ENCODE assay signal across 29 cellular contexts in the genomic region with DNA sequence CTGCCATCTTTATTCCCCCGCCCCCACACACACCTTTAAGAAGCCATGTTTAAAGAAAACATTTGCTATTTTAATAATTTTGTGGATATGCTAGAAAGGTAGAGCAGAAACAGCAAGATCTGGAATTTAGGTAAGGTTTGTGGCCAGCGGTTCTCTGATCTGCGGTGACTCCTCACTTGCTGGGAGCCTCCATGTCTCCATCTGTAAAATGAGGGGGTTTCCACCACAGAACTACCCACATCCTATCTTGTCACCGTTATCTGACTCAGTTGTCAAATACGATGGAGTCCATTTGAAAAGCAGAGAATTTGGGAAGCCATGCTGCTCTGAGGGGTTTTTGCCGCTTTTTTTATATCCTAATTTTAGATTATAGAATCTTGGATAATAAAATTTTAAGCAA. TPM values are rescaled to one million over a fixed set of nuclear protein-coding genes. Genes with fewer than 3 reads are reported as not detected.
DNase-seq lines count a peak whose midpoint lies in the region; ATAC-seq, FAIRE-seq and TF ChIP-seq lines count a peak whose summit lies in the region.
"Had no signal": no experiment of that assay in that cellular context is flagged by ENCODE, and none has a peak within 500 bp of the region (broad histone marks: within the 10 kb centered on the region; RNA-seq: fewer than 3 reads in every experiment).

No MANE protein-coding gene starts in this region.

- peaks cover 4% of the 10 kb centered on the region for H3K9me3 Mint-ChIP-seq in activated naive CD8-positive, alpha-beta T cell treated with anti-CD3 and anti-CD28 coated beads for 36 hours
- H3K9me3 Mint-ChIP-seq: activated CD4-positive, alpha-beta T cell treated with anti-CD3 and anti-CD28 coated beads, Interleukin-2, amount 10 ng/mL, durations not matched to agents 7 days and 5 days had no signal

- H3K4me2 ChIP-seq in IMR-90 (ENCODE audit: low read depth, low read length) (no peak overlapping the region), endothelial cell of umbilical vein (ENCODE audit: insufficient read depth, low read length) (no peak overlapping the region)

- H3K36me3 Mint-ChIP-seq in activated naive CD8-positive, alpha-beta T cell treated with anti-CD3 and anti-CD28 coated beads for 36 hours, result peaks cover 1% of the 10 kb centered on the region
- H3K36me3 Mint-ChIP-seq: CD8-positive, alpha-beta T cell had no signal

- H2BK120ac ChIP-seq in IMR-90 (ENCODE audit: low read depth, low read length), result peak overlapping the region; percentile 85

- peak overlapping the region; percentile 80 for H3K18ac ChIP-seq in IMR-90 (ENCODE audit: low read depth, low read length)

- TF ChIP-seq POLR2A in IMR-90 (IDR thresholded peaks at IDR 0.05; ENCODE audit: low read depth, low read length) (no peak), endothelial cell of umbilical vein (IDR thresholded peaks at IDR 0.05; ENCODE audit: low read depth, low read length) (no peak)

- no peak for TF ChIP-seq RAD21 in IMR-90 (IDR thresholded peaks at IDR 0.05; ENCODE audit: low read length)

- POLR2A ChIA-PET in IMR-90 (lab: Charles Lee; ENCODE audit: unreplicated experiment) (no interaction called here), endothelial cell of umbilical vein (lab: Charles Lee) (no interaction called here)

- H3K4me3 ChIP-seq in IMR-90 (ENCODE audit: insufficient read depth, low read depth, low read length) (no peak overlapping the region), endothelial cell of umbilical vein (replicated peaks in 1 of 3; ENCODE audit: insufficient read depth in 1 of 3, low read depth in 1 of 3, low read length in 3 of 3) (no peak overlapping the region)
- H3K4me3 ChIP-seq: cardiac muscle cell, esophagus squamous epithelium, left ventricle myocardium inferior, SK-N-MC had no signal

- H4K91ac ChIP-seq in IMR-90 (ENCODE audit: insufficient read depth, low read depth, low read length), result peak overlapping the region; percentile 83

- H3K4me1 ChIP-seq in IMR-90 (ENCODE audit: control insufficient read depth, insufficient read depth, low read length), result peaks cover 14% of the 10 kb centered on the region; the same call in 1 of the 2 replicates
- H3K4me1 ChIP-seq in endothelial cell of umbilical vein (ENCODE audit: control insufficient read depth, extremely low read depth, insufficient read depth, low read length), result no peaks in the 10 kb centered on the region
- H3K4me1 ChIP-seq: left ventricle myocardium inferior, parathyroid adenoma had no signal

- peak overlapping the region; percentile 45 to 68 for H4K8ac ChIP-seq in IMR-90 (ENCODE audit: low read depth in 2 of 2, low read length in 2 of 2)

- BruUV-seq in IMR-90 (replicated peaks; lab: Mats Ljungman, UMichigan), result no TSS peak
- BruUV-seq in endothelial cell of umbilical vein (replicated peaks; lab: Mats Ljungman, UMichigan), result no TSS peak

- H3K9me1 ChIP-seq in IMR-90 (ENCODE audit: insufficient read depth, low read length) (no peaks in the 10 kb centered on the region), endothelial cell of umbilical vein (replicated peaks; ENCODE audit: control insufficient read depth, extremely low read depth, insufficient read depth, low read length) (no peaks in the 10 kb centered on the region)

- H3K14ac ChIP-seq in IMR-90 (replicated peaks; ENCODE audit: low read depth, low read length), result peak overlapping the region; percentile 8; the same call in 1 of the 2 replicates

- no peaks in the 10 kb centered on the region for H3K27me3 Mint-ChIP-seq in activated naive CD8-positive, alpha-beta T cell treated with anti-CD3 and anti-CD28 coated beads for 36 hours
- H3K27me3 Mint-ChIP-seq: activated CD4-positive, alpha-beta T cell treated with anti-CD3 and anti-CD28 coated beads, Interleukin-2, amount 10 ng/mL, durations not matched to agents 7 days and 5 days; stimulated activated naive CD8-positive, alpha-beta T cell treated with anti-CD3 and anti-CD28 coated beads, Interleukin-15, Interleukin-2, amounts not matched to agents 100 ng/mL and 50 ng/mL, for 24 hours had no signal

- H3K27ac ChIP-seq in IMR-90 (ENCODE audit: insufficient read depth, low read length) (peak overlapping the region; percentile 78; the same call in 1 of the 2 replicates), endothelial cell of umbilical vein (ENCODE audit: insufficient read depth, low read depth, low read length) (no peak overlapping the region)
- H3K27ac ChIP-seq: cardiac muscle cell, esophagus squamous epithelium, left ventricle myocardium inferior, parathyroid adenoma, RWPE1, SK-N-MC, VCaP had no signal

- intact Hi-C loops in IMR-90 (cut with micrococcal nuclease) (no loop called here), endothelial cell of umbilical vein (cut with micrococcal nuclease) (no loop called here)

- no peaks in the 10 kb centered on the region for H3K79me1 ChIP-seq in IMR-90 (ENCODE audit: low read depth in 1 of 2, low read length in 2 of 2)

- no peaks in the 10 kb centered on the region for H3K4me1 Mint-ChIP-seq in activated naive CD8-positive, alpha-beta T cell treated with anti-CD3 and anti-CD28 coated beads for 36 hours
- H3K4me1 Mint-ChIP-seq: activated CD4-positive, alpha-beta T cell treated with anti-CD3 and anti-CD28 coated beads, Interleukin-2, amount 10 ng/mL, durations not matched to agents 7 days and 5 days; nephron had no signal

- peak overlapping the region; percentile 6 for H2BK5ac ChIP-seq in IMR-90 (ENCODE audit: low read depth, low read length, poor library complexity, severe bottlenecking)

- CTCF ChIA-PET in IMR-90 (lab: Yijun Ruan, JAX), result interaction anchor here (0.6 to 1.0 kb wide), 2 partner anchors 10 to 51 kb away, joined by 3 to 6 read pairs; no protein-coding TSS in a partner anchor
- CTCF ChIA-PET in endothelial cell of umbilical vein (lab: Charles Lee), result interaction anchor here (0.7 to 1.3 kb wide), 2 partner anchors 36 to 480 kb away, joined by 3 read pairs; no protein-coding TSS in a partner anchor

- peak overlapping the region; percentile 84 for H3K4ac ChIP-seq in IMR-90 (ENCODE audit: low read depth, low read length)

- peaks cover 4% of the 10 kb centered on the region; the same call in 1 of the 2 replicates for H3K9me3 ChIP-seq in IMR-90 (ENCODE audit: control insufficient read depth, insufficient read depth, low read length)
- H3K9me3 ChIP-seq in endothelial cell of umbilical vein (replicated peaks; ENCODE audit: control insufficient read depth, insufficient read depth, low read length), result no peaks in the 10 kb centered on the region

- no peak for DNase-seq in IMR-90
- DNase-seq in endothelial cell of umbilical vein (ENCODE audit: low read depth, low spot score), result no peak
- no peak for DNase-seq in NCI-H128 (lab: John Stamatoyannopoulos, UW; ENCODE audit: unreplicated experiment)
- no peak for DNase-seq in activated gamma-delta T cell (lab: John Stamatoyannopoulos, UW)
- DNase-seq in activated naive CD8-positive, alpha-beta T cell treated with anti-CD3 and anti-CD28 coated beads for 36 hours, result no peak
- DNase-seq: activated CD4-positive, alpha-beta T cell treated with anti-CD3 and anti-CD28 coated beads, Interleukin-2, amount 10 ng/mL, durations not matched to agents 7 days and 5 days; activated naive CD4-positive, alpha-beta T cell treated with anti-CD3 and anti-CD28 coated beads for 36 hours; activated T-cell treated with anti-CD3 and anti-CD28 coated beads, Interleukin-2, amount 50 U/mL, for 48 hours; amygdala; CD8-positive, alpha-beta T cell; cortex of kidney; endodermal cell; esophagus squamous epithelium; Kasumi-1; left ventricle myocardium inferior; NCI-H2227 treated with DMSO at 0.1 percent for 48 hours; NCI-H69; right cardiac atrium; T-helper 2 cell had no signal

- H2AK9ac ChIP-seq in IMR-90 (replicated peaks; ENCODE audit: low read depth, low read length, poor library complexity), result no peak overlapping the region

- H3K79me2 ChIP-seq in endothelial cell of umbilical vein (ENCODE audit: control insufficient read depth, insufficient read depth, low read length), result no peaks in the 10 kb centered on the region
- H3K79me2 ChIP-seq: parathyroid adenoma had no signal

- WGBS in IMR-90 (ENCODE audit: extremely low coverage in 2 of 2, insufficient read length in 1 of 2), 2 experiments, result no CpG with 5 or more reads among the region's 6 CpGs

- H3K56ac ChIP-seq in IMR-90 (ENCODE audit: extremely low read depth, insufficient read depth, low read length), result 0 out of 2 replicates have a peak overlapping the region, but pooled peaks have one; percentile 13

- H2AFZ ChIP-seq in IMR-90 (replicated peaks; ENCODE audit: low read length, poor library complexity) (no peak overlapping the region), endothelial cell of umbilical vein (ENCODE audit: low read depth, low read length) (no peak overlapping the region)
- H2AFZ ChIP-seq: parathyroid adenoma had no signal

- H3K9ac ChIP-seq in IMR-90 (ENCODE audit: low read depth, low read length) (no peak overlapping the region; the same call in 1 of the 2 replicates), endothelial cell of umbilical vein (replicated peaks; ENCODE audit: extremely low read depth, insufficient read depth, low read length) (no peak overlapping the region)
- H3K9ac ChIP-seq: parathyroid adenoma had no signal

- dilution Hi-C loops in IMR-90 (cut with HindIII; ENCODE audit: low sequenced_read_pairs, unreplicated experiment), result no loop called here
- dilution Hi-C loops in endothelial cell of umbilical vein (cut with MboI; ENCODE audit: extremely low pct_ligation_motif_present, low sequenced_read_pairs), result no loop called here

- H3K4me3 Mint-ChIP-seq in activated naive CD8-positive, alpha-beta T cell treated with anti-CD3 and anti-CD28 coated beads for 36 hours, result no peak overlapping the region
- H3K4me3 Mint-ChIP-seq: activated CD4-positive, alpha-beta T cell treated with anti-CD3 and anti-CD28 coated beads, Interleukin-2, amount 10 ng/mL, durations not matched to agents 7 days and 5 days; activated naive CD4-positive, alpha-beta T cell treated with anti-CD3 and anti-CD28 coated beads for 36 hours; CD8-positive, alpha-beta T cell; endodermal cell; nephron; stimulated activated naive CD8-positive, alpha-beta T cell treated with anti-CD3 and anti-CD28 coated beads, Interleukin-15, Interleukin-2, amounts not matched to agents 100 ng/mL and 50 ng/mL, for 24 hours had no signal

- no peak for TF ChIP-seq CTCF in IMR-90 (conservative IDR thresholded peaks at IDR 0.05; ENCODE audit: low read depth, low read length)
- TF ChIP-seq CTCF in endothelial cell of umbilical vein (IDR thresholded peaks at IDR 0.05; ENCODE audit: extremely low read depth in 1 of 2, insufficient read depth in 1 of 2, low read depth in 1 of 2, low read length in 2 of 2), result no peak

- peak overlapping the region; percentile 52; the same call in 1 of the 2 replicates for H3K23ac ChIP-seq in IMR-90 (ENCODE audit: low read depth, low read length)

- H2AK5ac ChIP-seq in IMR-90 (ENCODE audit: low read depth, low read length), result peak overlapping the region; percentile 65; the same call in 1 of the 2 replicates

- no peaks in the 10 kb centered on the region for H3K27me3 ChIP-seq in IMR-90 (ENCODE audit: control insufficient read depth, insufficient read depth, low read length)
- no peaks in the 10 kb centered on the region for H3K27me3 ChIP-seq in endothelial cell of umbilical vein (ENCODE audit: control insufficient read depth in 2 of 2, insufficient read depth in 2 of 2, low read length in 2 of 2)
- H3K27me3 ChIP-seq: cardiac muscle cell, esophagus squamous epithelium had no signal

- H4K5ac ChIP-seq in IMR-90 (ENCODE audit: low read depth, low read length), result peak overlapping the region; percentile 89

- H3K36me3 ChIP-seq in IMR-90 (ENCODE audit: control insufficient read depth, insufficient read depth, low read length), result no peaks in the 10 kb centered on the region
- H3K36me3 ChIP-seq in endothelial cell of umbilical vein (ENCODE audit: control insufficient read depth in 2 of 2, extremely low read depth in 1 of 2, insufficient read depth in 2 of 2, low read length in 2 of 2), result no peaks in the 10 kb centered on the region
- H3K36me3 ChIP-seq: cardiac muscle cell, left ventricle myocardium inferior had no signal

- ATAC-seq in GM21576 (IDR thresholded peaks at IDR 0.05; ENCODE audit: unreplicated experiment), result peak; percentile 1
- ATAC-seq in IMR-90 (ENCODE audit: low read depth), result no peak
- ATAC-seq in HG02678 (IDR thresholded peaks at IDR 0.05; ENCODE audit: unreplicated experiment), result no peak
- ATAC-seq: CD8-positive, alpha-beta T cell; right cardiac atrium had no signal

- peak overlapping the region; percentile 87 for H2BK20ac ChIP-seq in IMR-90 (ENCODE audit: low read depth, low read length)

- in situ Hi-C loops in IMR-90 (cut with MboI; ENCODE audit: low sequenced_read_pairs), result no loop called here

- peak overlapping the region; percentile 20; the same call in 1 of the 3 replicates for H2BK15ac ChIP-seq in IMR-90 (ENCODE audit: low read depth, low read length)

- FAIRE-seq in endothelial cell of umbilical vein (lab: Jason Lieb, UNC), result peak; percentile 37
- FAIRE-seq: frontal cortex had no signal

- H3K27ac Mint-ChIP-seq in activated naive CD8-positive, alpha-beta T cell treated with anti-CD3 and anti-CD28 coated beads for 36 hours, result no peak overlapping the region
- H3K27ac Mint-ChIP-seq: activated CD4-positive, alpha-beta T cell treated with anti-CD3 and anti-CD28 coated beads, Interleukin-2, amount 10 ng/mL, durations not matched to agents 7 days and 5 days; activated naive CD4-positive, alpha-beta T cell treated with anti-CD3 and anti-CD28 coated beads for 36 hours; CD8-positive, alpha-beta T cell; endodermal cell; nephron; stimulated activated naive CD8-positive, alpha-beta T cell treated with anti-CD3 and anti-CD28 coated beads, Interleukin-15, Interleukin-2, amounts not matched to agents 100 ng/mL and 50 ng/mL, for 24 hours had no signal

- H4K20me1 ChIP-seq in IMR-90 (ENCODE audit: insufficient read depth, low read length), result no peaks in the 10 kb centered on the region
- H4K20me1 ChIP-seq in endothelial cell of umbilical vein (replicated peaks; ENCODE audit: control insufficient read depth, extremely low read depth, insufficient read depth, low read length), result no peaks in the 10 kb centered on the region

RNA-seq across cellular contexts. Expression of a gene that starts 23.3 kb away (rescaled TPM):
- total RNA-seq in IMR-90 (2012; rRNA removed) (under 0.01 TPM in 2 replicates), endothelial cell of umbilical vein (not detected in 2 replicates)
- polyA plus RNA-seq in IMR-90 (2012; rRNA removed) (not detected in 2 replicates), endothelial cell of umbilical vein (not detected in 2 replicates)
- not detected in 2 replicates for polyA plus RNA-seq in IMR-90 (2012; cell fraction: cytosol; rRNA removed)
- polyA plus RNA-seq in IMR-90 (2012; cell fraction: nucleus; rRNA removed; ENCODE audit: low replicate concordance), result 0.01 TPM in 1 of 2 replicates, not detected in the other
- polyA plus RNA-seq in endothelial cell of umbilical vein (2011; cell fraction: cytosol; rRNA removed), result not detected in 2 replicates
- polyA plus RNA-seq in endothelial cell of umbilical vein (2011; cell fraction: nucleus; rRNA removed), result 0.01 TPM in 2 replicates
- not detected in 2 replicates for polyA plus RNA-seq in endothelial cell of umbilical vein (2012)
- 0.06 TPM in 1 of 2 replicates, not detected in the other for polyA minus RNA-seq in endothelial cell of umbilical vein
- polyA minus RNA-seq in endothelial cell of umbilical vein (2011; cell fraction: cytosol; rRNA and poly(A)+ RNA removed), result 0.72 TPM
- polyA minus RNA-seq in endothelial cell of umbilical vein (2011; cell fraction: nucleus; rRNA and poly(A)+ RNA removed), result 0.10 TPM in 2 replicates
- total RNA-seq in activated naive CD8-positive, alpha-beta T cell treated with anti-CD3 and anti-CD28 coated beads for 36 hours, result under 1 TPM; 0.12 to 0.14 TPM
- polyA plus RNA-seq: cardiac muscle cell had no signal
